In genomic region chr2:195561205-195562032, GRCh38 we compare ENCODE assay signal across 8 cellular contexts.
DNase-seq lines count a peak whose midpoint lies in the region; ATAC-seq and TF ChIP-seq lines count a peak whose summit lies in the region.

No MANE protein-coding gene starts in this region.

- TF ChIP-seq POLR2A in sigmoid colon (IDR thresholded peaks at IDR 0.05) = no peak

- H3K27me3 ChIP-seq in SJSA1 (replicated peaks) = no peaks in the 10 kb centered on the region
- H3K27me3 ChIP-seq in kidney epithelial cell (ENCODE audit: control insufficient read depth, insufficient read depth, low read length) = no peaks in the 10 kb centered on the region
- H3K27me3 ChIP-seq in sigmoid colon = no peaks in the 10 kb centered on the region

- H3K4me3 ChIP-seq in AG04449 (ENCODE audit: low read depth, low read length) (no peak overlapping the region), SJSA1 (no peak overlapping the region), kidney epithelial cell (ENCODE audit: low read depth, low read length) (no peak overlapping the region), sigmoid colon (no peak overlapping the region)

- POLR2A ChIA-PET in AG04449 (lab: Yijun Ruan, JAX) = interaction anchor here (0.7 to 2.8 kb wide), 6 partner anchors 9 to 242 kb away, joined by 3 to 14 read pairs (median 6); partner anchors contain the start of gene SLC39A10

- TF ChIP-seq CTCF in AG04449 (IDR thresholded peaks at IDR 0.05; ENCODE audit: insufficient read depth, low read length, missing control alignments) = no peak
- no peak for TF ChIP-seq CTCF in kidney epithelial cell (IDR thresholded peaks at IDR 0.05; ENCODE audit: insufficient read depth, low read length, poor library complexity, severe bottlenecking)
- no peak for TF ChIP-seq CTCF in sigmoid colon (IDR thresholded peaks at IDR 0.05)

- 82 to 90% methylated on average over 8 of the region's 8 CpGs for WGBS in sigmoid colon, 2 donors

- H3K36me3 ChIP-seq in SJSA1 (no peaks in the 10 kb centered on the region), kidney epithelial cell (ENCODE audit: control insufficient read depth, insufficient read depth, low read length) (no peaks in the 10 kb centered on the region), sigmoid colon (no peaks in the 10 kb centered on the region)

- TF ChIP-seq EP300 in sigmoid colon (IDR thresholded peaks at IDR 0.05) = no peak

- H3K9me3 ChIP-seq in SJSA1 (replicated peaks) (no peaks in the 10 kb centered on the region), sigmoid colon (no peaks in the 10 kb centered on the region)

- H3K4me1 ChIP-seq in SJSA1 (replicated peaks) (peaks cover 13% of the 10 kb centered on the region), sigmoid colon (no peaks in the 10 kb centered on the region)

- ATAC-seq in GM18873 (IDR thresholded peaks at IDR 0.05; ENCODE audit: low FRiP score, unreplicated experiment) (peak; percentile 46), HG03066 (IDR thresholded peaks at IDR 0.05; ENCODE audit: low read depth, unreplicated experiment) (peak; percentile 41)

- CTCF ChIA-PET in AG04449 (lab: Yijun Ruan, JAX) = interaction anchor here (1.7 to 2.2 kb wide), 3 partner anchors 8 to 99 kb away, joined by 5 to 11 read pairs (median 6); no protein-coding TSS in a partner anchor

- intact Hi-C loops in posterior cingulate gyrus (cut with DNase I) (no loop called here), sigmoid colon (cut with DNase I) (no loop called here)

- DNase-seq in AG04449 (ENCODE audit: low read depth, low spot score) (peak; percentile 98), SJSA1 (ENCODE audit: low read depth in 1 of 2, low spot score in 2 of 2) (peak in 1 of 2 experiments; percentile 19), kidney epithelial cell (ENCODE audit: low read depth) (peak; percentile 51), posterior cingulate gyrus (no peak), sigmoid colon (no peak)
- DNase-seq in activated CD4-positive, CD25-positive, alpha-beta regulatory T cell treated with anti-CD3 and anti-CD28 coated beads, Interleukin-2, amount 50 U/mL, for 72 hours = no peak

- H3K27ac ChIP-seq in SJSA1 (peak overlapping the region; percentile 39; the same call in 1 of the 2 replicates), sigmoid colon (no peak overlapping the region)

Comparison
In these comparisons a context has a peak if more than half of its experiments do, and no peak if none do; other contexts are left out.
1. DNase-seq: peak in AG04449 (single experiment) and kidney epithelial cell (single experiment); none in posterior cingulate gyrus (0 of 10), activated CD4-positive, CD25-positive, alpha-beta regulatory T cell treated with anti-CD3 and anti-CD28 coated beads, Interleukin-2, amount 50 U/mL, for 72 hours (single experiment) and sigmoid colon (single experiment).